10 cellular contexts compared by ENCODE assay signal in the genomic region with DNA sequence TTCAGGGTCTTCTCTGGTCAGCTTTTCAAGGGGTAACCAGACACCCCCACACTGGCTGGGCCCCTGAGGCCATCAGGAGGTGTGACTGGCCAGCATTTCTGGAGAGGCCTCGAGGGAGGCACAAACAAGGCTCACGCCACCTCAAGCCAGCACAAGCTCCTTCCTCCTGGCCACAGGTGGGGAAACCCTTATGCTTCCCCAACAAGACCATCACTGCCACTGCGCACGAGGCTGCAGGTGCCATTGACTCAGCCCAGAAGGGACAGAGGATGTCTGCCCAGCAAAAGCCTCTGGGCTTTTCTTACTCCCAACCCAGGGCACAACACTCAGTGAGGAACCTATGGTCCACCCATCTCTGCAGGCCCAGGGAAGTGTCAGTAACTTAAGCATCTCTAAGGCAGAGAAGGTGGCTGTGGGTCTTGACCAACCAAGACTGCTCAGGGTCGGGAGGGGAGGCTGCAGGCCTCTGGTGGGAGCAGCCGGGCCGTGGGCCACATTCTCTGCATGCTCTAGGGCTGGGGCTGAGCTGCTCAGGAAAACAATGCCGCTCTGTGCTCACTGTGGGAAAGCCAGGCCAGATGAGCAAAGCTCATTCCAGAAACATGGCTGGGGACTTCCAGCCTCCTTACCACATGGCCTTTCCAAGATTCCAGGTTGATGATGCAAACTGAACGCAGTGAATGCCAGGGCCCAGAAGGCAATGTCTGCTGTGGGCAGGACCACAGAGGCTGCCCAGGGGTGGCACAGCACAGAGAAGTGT. TPM values are rescaled to one million over a fixed set of nuclear protein-coding genes. Genes with fewer than 3 reads are reported as not detected.
A peak's percentile ranks its signal among the peaks of the same experiment; 100 is the strongest.
DNase-seq lines count a peak whose midpoint lies in the region; ATAC-seq, FAIRE-seq and TF ChIP-seq lines count a peak whose summit lies in the region.
"Had no signal": no experiment of that assay in that cellular context is flagged by ENCODE, and none has a peak within 500 bp of the region (broad histone marks: within the 10 kb centered on the region; RNA-seq: fewer than 3 reads in every experiment).

No MANE protein-coding gene starts in this region.

- H3K36me3 Mint-ChIP-seq in stimulated activated effector memory CD8-positive, alpha-beta T cell treated with anti-CD3 and anti-CD28 coated beads, Interleukin-12 subunit alpha, Interleukin-12 subunit beta, amount 100 ng/mL, for 72 hours, result no peaks in the 10 kb centered on the region
- no peaks in the 10 kb centered on the region for H3K36me3 Mint-ChIP-seq in T-helper 17 cell (ENCODE audit: low read depth)

- no peaks in the 10 kb centered on the region for H3K9me3 ChIP-seq in T-helper 17 cell (ENCODE audit: control insufficient read depth, low read length, poor library complexity, severe bottlenecking)

- no peaks in the 10 kb centered on the region for H3K9me3 Mint-ChIP-seq in stimulated activated effector memory CD8-positive, alpha-beta T cell treated with anti-CD3 and anti-CD28 coated beads, Interleukin-12 subunit alpha, Interleukin-12 subunit beta, amount 100 ng/mL, for 72 hours

- peaks cover 5% of the 10 kb centered on the region for H3K4me1 Mint-ChIP-seq in stimulated activated effector memory CD8-positive, alpha-beta T cell treated with anti-CD3 and anti-CD28 coated beads, Interleukin-12 subunit alpha, Interleukin-12 subunit beta, amount 100 ng/mL, for 72 hours
- peaks cover 7% of the 10 kb centered on the region for H3K4me1 Mint-ChIP-seq in T-helper 17 cell

- DNase-seq in HS-5 (ENCODE audit: low read depth) (peak; percentile 23), bronchial epithelial cell (ENCODE audit: low read depth) (peak; percentile 52), kidney epithelial cell (ENCODE audit: low read depth) (peak; percentile 89), activated T-cell treated with anti-CD3 and anti-CD28 coated beads for 4 hours (no peak), T-helper 17 cell (no peak), HUDEP-2 (lab: John Stamatoyannopoulos, UW; ENCODE audit: unreplicated experiment in 76 of 76) (no peak)
- no peak for DNase-seq in stimulated activated effector memory CD8-positive, alpha-beta T cell treated with anti-CD3 and anti-CD28 coated beads, Interleukin-12 subunit alpha, Interleukin-12 subunit beta, amount 100 ng/mL, for 72 hours (ENCODE audit: low spot score in 2 of 2)

- no peak for ATAC-seq in stimulated activated effector memory CD8-positive, alpha-beta T cell treated with anti-CD3 and anti-CD28 coated beads, Interleukin-12 subunit alpha, Interleukin-12 subunit beta, amount 100 ng/mL, for 72 hours
- ATAC-seq in GM19351 (IDR thresholded peaks at IDR 0.05; ENCODE audit: unreplicated experiment) (no peak), T-helper 17 cell (no peak)

- H3K27me3 Mint-ChIP-seq in T-helper 17 cell, result peaks cover 8% of the 10 kb centered on the region

- H3K4me3 ChIP-seq in bronchial epithelial cell (ENCODE audit: low read depth, low read length) (no peak overlapping the region), kidney epithelial cell (ENCODE audit: low read depth, low read length) (no peak overlapping the region)

- TF ChIP-seq CTCF in bronchial epithelial cell (IDR thresholded peaks at IDR 0.05; ENCODE audit: insufficient read depth, low read length, severe bottlenecking), result no peak
- no peak for TF ChIP-seq CTCF in kidney epithelial cell (IDR thresholded peaks at IDR 0.05; ENCODE audit: insufficient read depth, low read length, poor library complexity, severe bottlenecking)

- H3K27me3 ChIP-seq in bronchial epithelial cell (ENCODE audit: control insufficient read depth, insufficient read depth, low read length) (no peaks in the 10 kb centered on the region), kidney epithelial cell (ENCODE audit: control insufficient read depth, insufficient read depth, low read length) (no peaks in the 10 kb centered on the region)

- no peaks in the 10 kb centered on the region for H3K36me3 ChIP-seq in bronchial epithelial cell (ENCODE audit: control insufficient read depth, insufficient read depth, low read length)
- H3K36me3 ChIP-seq in kidney epithelial cell (ENCODE audit: control insufficient read depth, insufficient read depth, low read length), result no peaks in the 10 kb centered on the region

- no peak for FAIRE-seq in bronchial epithelial cell (lab: Jason Lieb, UNC)
- FAIRE-seq: endometrium, GM18507 had no signal

- H3K4me3 Mint-ChIP-seq in stimulated activated effector memory CD8-positive, alpha-beta T cell treated with anti-CD3 and anti-CD28 coated beads, Interleukin-12 subunit alpha, Interleukin-12 subunit beta, amount 100 ng/mL, for 72 hours, result no peak overlapping the region
- no peak overlapping the region for H3K4me3 Mint-ChIP-seq in T-helper 17 cell

- peak overlapping the region; percentile 5 for H3K27ac Mint-ChIP-seq in stimulated activated effector memory CD8-positive, alpha-beta T cell treated with anti-CD3 and anti-CD28 coated beads, Interleukin-12 subunit alpha, Interleukin-12 subunit beta, amount 100 ng/mL, for 72 hours
- no peak overlapping the region for H3K27ac Mint-ChIP-seq in T-helper 17 cell

RNA-seq across cellular contexts. Expression of a gene that starts 24.2 kb away (rescaled TPM):
- total RNA-seq in bronchial epithelial cell (0.26 and 0.51 TPM in 2 replicates), kidney epithelial cell (67.6 and 72.0 TPM in 2 replicates), T-helper 17 cell (1 to 10 TPM; 1.5 to 2.9 TPM)

RNA-seq across cellular contexts. Expression of a gene that starts 24.2 kb away (rescaled TPM):
- total RNA-seq in bronchial epithelial cell (not detected in 2 replicates), kidney epithelial cell (not detected in 2 replicates), T-helper 17 cell (not detected)

RNA-seq across cellular contexts. Expression of a gene that starts 43.2 kb away (rescaled TPM):
- total RNA-seq in bronchial epithelial cell, result 0.26 and 1.0 TPM in 2 replicates
- total RNA-seq in kidney epithelial cell, result 19.8 and 21.9 TPM in 2 replicates
- 1 to 10 TPM in 1 of 2 donors, under 1 TPM in 1; 0.27 to 1.4 TPM for total RNA-seq in T-helper 17 cell

Comparison
In these comparisons a context has a peak if more than half of its experiments do, and no peak if none do; other contexts are left out.
1. DNase-seq: peak in HS-5 (single experiment), bronchial epithelial cell (single experiment) and kidney epithelial cell (single experiment); none in stimulated activated effector memory CD8-positive, alpha-beta T cell treated with anti-CD3 and anti-CD28 coated beads, Interleukin-12 subunit alpha, Interleukin-12 subunit beta, amount 100 ng/mL, for 72 hours (0 of 2), activated T-cell treated with anti-CD3 and anti-CD28 coated beads for 4 hours (single experiment), T-helper 17 cell (0 of 3) and HUDEP-2 (0 of 76).
2. RNA of a gene that starts 24.2 kb away (total RNA-seq): 67.6 to 72.0 TPM in kidney epithelial cell; 1.5 to 2.9 TPM in T-helper 17 cell and 0.26 to 0.51 TPM in bronchial epithelial cell; every median in the first group is over 10 times any median in the second.